Comparison of ENCODE assay signal across 1 cellular context in genomic region chr6:116631379-116631990, GRCh38.
TF ChIP-seq lines count a peak whose summit lies in the region.

No MANE protein-coding gene starts in this region.

TF ChIP-seq in GM23338, 12 proteins besides CTCF, POLR2A, EP300 and RAD21 (continued from another document):
- TF ChIP-seq ZNF462 (CRISPR knock-in tag; IDR thresholded peaks at IDR 0.05) (no peak), REST (IDR thresholded peaks at IDR 0.05; ENCODE audit: unreplicated experiment) (no peak), EZH2 (IDR thresholded peaks at IDR 0.05; ENCODE audit: low read depth, unreplicated experiment) (no peak), ZNF114 (CRISPR knock-in tag; IDR thresholded peaks at IDR 0.05) (no peak), JUNB (IDR thresholded peaks at IDR 0.05; ENCODE audit: unreplicated experiment) (no peak), ZNF331 (CRISPR knock-in tag; IDR thresholded peaks at IDR 0.05; ENCODE audit: low read depth) (no peak), CREB1 (CRISPR knock-in tag; IDR thresholded peaks at IDR 0.05; ENCODE audit: low read depth) (no peak), NANOG (IDR thresholded peaks at IDR 0.05; ENCODE audit: borderline replicate concordance) (no peak), STAT1 (IDR thresholded peaks at IDR 0.05; ENCODE audit: unreplicated experiment) (no peak)
